ENCODE assay signal across 9 cellular contexts in genomic region chr9:127927457-127928231, GRCh38. TPM values are rescaled to one million over a fixed set of nuclear protein-coding genes. Genes with fewer than 3 reads are reported as not detected.
DNase-seq lines count a peak whose midpoint lies in the region; ATAC-seq, FAIRE-seq and TF ChIP-seq lines count a peak whose summit lies in the region.
"Had no signal": no experiment of that assay in that cellular context is flagged by ENCODE, and none has a peak within 500 bp of the region (broad histone marks: within the 10 kb centered on the region; RNA-seq: fewer than 3 reads in every experiment).

No MANE protein-coding gene starts in this region.

- H3K27ac ChIP-seq in GM12878 (ENCODE audit: control insufficient read depth, insufficient read depth) (no peak overlapping the region), thymus (ENCODE audit: low read depth) (no peak overlapping the region)
- H3K27ac ChIP-seq: heart right ventricle had no signal

- RAD21 ChIA-PET in GM12878 (lab: Charles Lee; ENCODE audit: unreplicated experiment) = interaction anchor here (0.6 kb wide), 1 partner anchor 190 kb away, joined by 3 read pairs; no protein-coding TSS in a partner anchor

- POLR2A ChIA-PET in GM12878 (lab: Charles Lee) = no interaction called here

- H3K27me3 Mint-ChIP-seq in mesothelial cell of epicardium (ENCODE audit: low read depth) = peaks cover 58% of the 10 kb centered on the region

- H3K36me3 ChIP-seq in GM06990 (ENCODE audit: control insufficient read depth, insufficient read depth, low read length) (no peaks in the 10 kb centered on the region), GM12878 (ENCODE audit: control insufficient read depth in 2 of 2, insufficient read depth in 2 of 2, low read length in 1 of 2) (no peaks in the 10 kb centered on the region), thymus (ENCODE audit: control insufficient read depth, insufficient read depth) (no peaks in the 10 kb centered on the region)
- H3K36me3 ChIP-seq: heart right ventricle had no signal

- no peaks in the 10 kb centered on the region for H3K79me2 ChIP-seq in GM12878 (ENCODE audit: control insufficient read depth, insufficient read depth, low read length)

- TF ChIP-seq RAD21 in GM12878 (IDR thresholded peaks at IDR 0.05; ENCODE audit: insufficient read depth, low read depth, low read length) = no peak

- no peak; the same call in none of the 2 replicates for TF ChIP-seq POLR2A in GM12878 (IDR thresholded peaks at IDR 0.05; ENCODE audit: low read depth, low read length)

- H3K9me3 ChIP-seq in GM12878 (replicated peaks; ENCODE audit: control insufficient read depth, insufficient read depth, low read length) (no peaks in the 10 kb centered on the region), thymus (ENCODE audit: control insufficient read depth) (no peaks in the 10 kb centered on the region)
- H3K9me3 ChIP-seq: heart right ventricle had no signal

- H4K20me1 ChIP-seq in GM12878 (ENCODE audit: control insufficient read depth, insufficient read depth) = peaks cover 2% of the 10 kb centered on the region; the same call in 1 of the 2 replicates

- H2AFZ ChIP-seq in GM12878 (ENCODE audit: control insufficient read depth, low read depth, low read length) = no peak overlapping the region

- no peak for TF ChIP-seq CTCF in GM06990 (IDR thresholded peaks at IDR 0.05; ENCODE audit: insufficient read depth, low read length, poor library complexity, severe bottlenecking)
- no peak for TF ChIP-seq CTCF in GM12878 (IDR thresholded peaks at IDR 0.05 in 2 of 3, conservative IDR thresholded peaks at IDR 0.05 in 1 of 3; ENCODE audit: control insufficient read depth in 2 of 3, extremely low read depth in 1 of 3, insufficient read depth in 1 of 3, low read depth in 3 of 3, low read length in 3 of 3)
- TF ChIP-seq CTCF in mesothelial cell of epicardium (IDR thresholded peaks at IDR 0.05; ENCODE audit: unreplicated experiment) = no peak

- ATAC-seq in GM12878 = peak; percentile 10

- CTCF ChIA-PET in GM12878 (lab: Yijun Ruan, JAX) = interaction anchor here (1.0 kb wide), 1 partner anchor 193 kb away, joined by 3 read pairs; the partner anchor contains the start of gene TOR2A

- no peak for FAIRE-seq in GM12878 (lab: Jason Lieb, UNC)

- H3K4me1 ChIP-seq in GM12878 (ENCODE audit: control insufficient read depth, insufficient read depth, low read length) (peaks cover 21% of the 10 kb centered on the region), thymus (ENCODE audit: control insufficient read depth, insufficient read depth, low read length) (peaks cover 16% of the 10 kb centered on the region)

- no peak overlapping the region for H3K9ac ChIP-seq in GM12878 (ENCODE audit: control insufficient read depth, insufficient read depth, low read length)

- peaks cover 13% of the 10 kb centered on the region for H3K4me1 Mint-ChIP-seq in mesothelial cell of epicardium

- no TSS peak for BruUV-seq in GM12878 (replicated peaks; lab: Mats Ljungman, UMichigan)

- WGBS in GM12878 (ENCODE audit: insufficient coverage, insufficient replicate concordance, low lambda C conversion rate, missing lambda C conversion rate) = 14% methylated on average over 42 of the region's 48 CpGs
- 7% methylated on average over 48 of the region's 48 CpGs for WGBS in thymus

- no peaks in the 10 kb centered on the region for H3K36me3 Mint-ChIP-seq in mesothelial cell of epicardium

- peak overlapping the region; percentile 95 for H3K4me2 ChIP-seq in GM12878 (ENCODE audit: control insufficient read depth, insufficient read depth)

- H3K27me3 ChIP-seq in GM06990 (replicated peaks; ENCODE audit: control insufficient read depth, insufficient read depth, low read length) = no peaks in the 10 kb centered on the region; the same call in 1 of the 2 replicates
- H3K27me3 ChIP-seq in GM12878 (replicated peaks in 1 of 2; ENCODE audit: control insufficient read depth in 2 of 2, insufficient read depth in 2 of 2, low read length in 1 of 2) = peaks cover 2 to 4% of the 10 kb centered on the region in 2 experiments; a peak in 3 of 4 replicates
- H3K27me3 ChIP-seq in thymus (ENCODE audit: control insufficient read depth, insufficient read depth) = peaks cover 40% of the 10 kb centered on the region

- peak overlapping the region; percentile 74 for H3K4me3 Mint-ChIP-seq in mesothelial cell of epicardium

- H3K4me3 ChIP-seq in GM06990 (replicated peaks; ENCODE audit: low read depth, low read length) (peak overlapping the region; percentile 12), GM12878 (no peak overlapping the region), thymus (ENCODE audit: low read length) (peak overlapping the region; percentile 35)

- intact Hi-C loops in GM12878 (cut with micrococcal nuclease; ENCODE audit: unreplicated experiment) (no loop called here), posterior vena cava (cut with DNase I) (loop anchor here (5.0 to 10.0 kb wide), 3 partner anchors 193 to 1160 kb away; partner anchors contain the start of gene TOR2A (in 1 of the 2))

- H3K9me3 Mint-ChIP-seq in mesothelial cell of epicardium = no peaks in the 10 kb centered on the region

- no peak for DNase-seq in GM06990 (ENCODE audit: extremely low read depth, insufficient read length)
- DNase-seq in T follicular helper cell (ENCODE audit: low read depth) = peak; percentile 83
- no peak for DNase-seq in GM12878 (ENCODE audit: low read depth, low spot score)
- no peak for DNase-seq in mesothelial cell of epicardium (ENCODE audit: low spot score in 2 of 2, unreplicated experiment in 2 of 2)
- no peak for DNase-seq in DMS114 treated with DMSO at 0.1 percent for 48 hours (lab: John Stamatoyannopoulos, UW; ENCODE audit: unreplicated experiment)
- DNase-seq in posterior vena cava (ENCODE audit: low spot score) = no peak
- DNase-seq in cortex of kidney (lab: John Stamatoyannopoulos, UW) = no peak
- DNase-seq: heart right ventricle had no signal

- SMC1A ChIA-PET in GM12878 (lab: Charles Lee; ENCODE audit: uncharacterized antibody, unreplicated experiment) = no interaction called here

- TF ChIP-seq EP300 in GM12878 (IDR thresholded peaks at IDR 0.05; ENCODE audit: borderline replicate concordance in 1 of 2, control insufficient read depth in 1 of 2, low read depth in 2 of 2, low read length in 2 of 2) = no peak

- H3K27ac Mint-ChIP-seq in mesothelial cell of epicardium = no peak overlapping the region

- in situ Hi-C loops in GM12878 (cut with MboI) = loop anchor here (5.0 kb wide), 1 partner anchor 425 kb away; no protein-coding TSS in a partner anchor

RNA-seq across cellular contexts. Expression of gene PIP5KL1, which starts 2.9 kb away (rescaled TPM):
- 1.9 and 2.0 TPM in 2 replicates for total RNA-seq in GM12878 (2013; cell fraction: nucleolus; rRNA removed)
- total RNA-seq in GM12878 (2014; rRNA removed) (0.40 TPM in 1 of 2 replicates, not detected in the other), GM12878 (2014; rRNA removed; fragmentation: Illumina TruSeq; extraction: Trizol) (0.14 and 0.22 TPM in 2 replicates), GM12878 (2021) (0.32 and 0.64 TPM in 2 replicates), mesothelial cell of epicardium (7.6 to 9.0 TPM (median 8.2 TPM) in 3 replicates), posterior vena cava (1 to 10 TPM; 1.2 to 1.3 TPM)
- 0.41 TPM for polyA plus RNA-seq in GM12878 (2011; ENCODE audit: low read depth)
- polyA plus RNA-seq in GM12878 (2011; rRNA removed) (0.12 and 0.50 TPM in 2 replicates), GM12878 (2014; fragmentation: Illumina TruSeq; extraction: Trizol) (0.04 TPM in 1 of 2 replicates, not detected in the other), GM12878 (2014; fragmentation: Nextera tagmentation; extraction: Ambion mirVana) (not detected), GM12878 (2014; rRNA removed) (0.55 and 0.67 TPM in 2 replicates), GM12878 (2016; fragmentation: Nextera tagmentation; extraction: Ambion mirVana) (under 1 TPM; 0.11 to 0.47 TPM), thymus (1.2 TPM)
- polyA plus RNA-seq in GM12878 (2011; cell fraction: cytosol; rRNA removed) = 0.34 and 0.52 TPM in 2 replicates
- polyA plus RNA-seq in GM12878 (2011; cell fraction: nucleus; rRNA removed) = 2.2 and 3.0 TPM in 2 replicates
- polyA plus RNA-seq in GM12878 (2012) = 0.60 and 1.1 TPM in 2 replicates
- polyA minus RNA-seq in GM12878 (2011; rRNA and poly(A)+ RNA removed) = 0.10 TPM in 1 of 2 replicates, not detected in the other
- polyA minus RNA-seq in GM12878 (2011; cell fraction: cytosol; rRNA and poly(A)+ RNA removed) = not detected in 2 replicates
- 0.57 and 0.85 TPM in 2 replicates for polyA minus RNA-seq in GM12878 (2011; cell fraction: nucleus; rRNA and poly(A)+ RNA removed)

RNA-seq across cellular contexts. Expression of gene DPM2, which starts 10.0 kb away (rescaled TPM):
- total RNA-seq in GM12878 (2013; cell fraction: nucleolus; rRNA removed) = 35.0 and 35.4 TPM in 2 replicates
- 36.3 and 40.3 TPM in 2 replicates for total RNA-seq in GM12878 (2014; rRNA removed)
- total RNA-seq in GM12878 (2014; rRNA removed; fragmentation: Illumina TruSeq; extraction: Trizol) = 30.6 and 31.7 TPM in 2 replicates
- total RNA-seq in GM12878 (2021) = 40.7 and 44.0 TPM in 2 replicates
- polyA plus RNA-seq in GM12878 (2011; ENCODE audit: low read depth) = 17.4 TPM
- polyA plus RNA-seq in GM12878 (2011; rRNA removed) = 25.8 and 49.2 TPM in 2 replicates
- 73.3 and 82.9 TPM in 2 replicates for polyA plus RNA-seq in GM12878 (2011; cell fraction: cytosol; rRNA removed)
- polyA plus RNA-seq in GM12878 (2011; cell fraction: nucleus; rRNA removed) = 54.9 and 64.6 TPM in 2 replicates
- polyA plus RNA-seq in GM12878 (2012) = 30.5 and 35.8 TPM in 2 replicates
- 24.3 and 45.4 TPM in 2 replicates for polyA plus RNA-seq in GM12878 (2014; fragmentation: Illumina TruSeq; extraction: Trizol)
- polyA plus RNA-seq in GM12878 (2014; fragmentation: Nextera tagmentation; extraction: Ambion mirVana) = 10 to 100 TPM; 22.7 to 24.2 TPM
- 54.3 and 56.5 TPM in 2 replicates for polyA plus RNA-seq in GM12878 (2014; rRNA removed)
- polyA plus RNA-seq in GM12878 (2016; fragmentation: Nextera tagmentation; extraction: Ambion mirVana) = 10 to 100 TPM; 76.7 to 77.9 TPM
- 39.4 and 64.4 TPM in 2 replicates for polyA minus RNA-seq in GM12878 (2011; rRNA and poly(A)+ RNA removed)
- polyA minus RNA-seq in GM12878 (2011; cell fraction: cytosol; rRNA and poly(A)+ RNA removed) = 27.0 and 30.2 TPM in 2 replicates
- 38.0 and 63.1 TPM in 2 replicates for polyA minus RNA-seq in GM12878 (2011; cell fraction: nucleus; rRNA and poly(A)+ RNA removed)
- total RNA-seq in mesothelial cell of epicardium = 36.8 to 37.5 TPM (median 36.9 TPM) in 3 replicates
- polyA plus RNA-seq in thymus = 32.8 TPM
- 10 to 100 TPM; 22.8 to 23.6 TPM for total RNA-seq in posterior vena cava

RNA-seq across cellular contexts. Expression of gene ST6GALNAC4, which starts 10.8 kb away (rescaled TPM):
- total RNA-seq in GM12878 (2013; cell fraction: nucleolus; rRNA removed) = 98.4 and 112 TPM in 2 replicates
- 48.3 and 57.4 TPM in 2 replicates for total RNA-seq in GM12878 (2014; rRNA removed)
- 20.7 and 23.7 TPM in 2 replicates for total RNA-seq in GM12878 (2014; rRNA removed; fragmentation: Illumina TruSeq; extraction: Trizol)
- total RNA-seq in GM12878 (2021) = 56.1 and 64.1 TPM in 2 replicates
- polyA plus RNA-seq in GM12878 (2011; ENCODE audit: low read depth) = 11.8 TPM
- polyA plus RNA-seq in GM12878 (2011; rRNA removed) = 6.9 and 16.4 TPM in 2 replicates
- polyA plus RNA-seq in GM12878 (2011; cell fraction: cytosol; rRNA removed) = 38.1 and 52.2 TPM in 2 replicates
- 59.2 and 59.5 TPM in 2 replicates for polyA plus RNA-seq in GM12878 (2011; cell fraction: nucleus; rRNA removed)
- polyA plus RNA-seq in GM12878 (2012) = 40.4 and 47.8 TPM in 2 replicates
- 3.0 and 13.5 TPM in 2 replicates for polyA plus RNA-seq in GM12878 (2014; fragmentation: Illumina TruSeq; extraction: Trizol)
- polyA plus RNA-seq in GM12878 (2014; fragmentation: Nextera tagmentation; extraction: Ambion mirVana) = 1 to 10 TPM; 4.2 to 6.6 TPM
- 63.2 and 68.1 TPM in 2 replicates for polyA plus RNA-seq in GM12878 (2014; rRNA removed)
- 10 to 100 TPM; 46.7 to 49.9 TPM for polyA plus RNA-seq in GM12878 (2016; fragmentation: Nextera tagmentation; extraction: Ambion mirVana)
- polyA minus RNA-seq in GM12878 (2011; rRNA and poly(A)+ RNA removed) = 23.9 and 54.0 TPM in 2 replicates
- polyA minus RNA-seq in GM12878 (2011; cell fraction: cytosol; rRNA and poly(A)+ RNA removed) = 25.1 and 31.3 TPM in 2 replicates
- 27.2 and 51.5 TPM in 2 replicates for polyA minus RNA-seq in GM12878 (2011; cell fraction: nucleus; rRNA and poly(A)+ RNA removed)
- total RNA-seq in mesothelial cell of epicardium = 14.5 to 16.1 TPM (median 15.8 TPM) in 3 replicates
- polyA plus RNA-seq in thymus = 12.8 TPM
- 10 to 100 TPM; 27.7 to 32.7 TPM for total RNA-seq in posterior vena cava

RNA-seq across cellular contexts. Expression of gene ST6GALNAC6, which starts 28.2 kb away (rescaled TPM):
- 55.6 and 55.9 TPM in 2 replicates for total RNA-seq in GM12878 (2013; cell fraction: nucleolus; rRNA removed)
- total RNA-seq in GM12878 (2014; rRNA removed) (22.6 and 27.0 TPM in 2 replicates), GM12878 (2014; rRNA removed; fragmentation: Illumina TruSeq; extraction: Trizol) (16.0 and 17.6 TPM in 2 replicates), GM12878 (2021) (21.1 and 23.2 TPM in 2 replicates), mesothelial cell of epicardium (34.2 to 37.5 TPM (median 36.2 TPM) in 3 replicates), posterior vena cava (100 to 1,000 TPM in 1 of 2 donors, 10 to 100 TPM in 1; 74.8 to 102 TPM)
- 9.5 TPM for polyA plus RNA-seq in GM12878 (2011; ENCODE audit: low read depth)
- polyA plus RNA-seq in GM12878 (2011; rRNA removed) (13.9 and 24.6 TPM in 2 replicates), GM12878 (2014; fragmentation: Illumina TruSeq; extraction: Trizol) (7.2 and 16.1 TPM in 2 replicates), GM12878 (2014; fragmentation: Nextera tagmentation; extraction: Ambion mirVana) (under 1 TPM; 0.40 to 0.48 TPM), GM12878 (2014; rRNA removed) (24.0 and 24.7 TPM in 2 replicates), GM12878 (2016; fragmentation: Nextera tagmentation; extraction: Ambion mirVana) (10 to 100 TPM; 12.6 to 12.7 TPM), thymus (42.8 TPM)
- polyA plus RNA-seq in GM12878 (2011; cell fraction: cytosol; rRNA removed) = 28.4 and 35.1 TPM in 2 replicates
- polyA plus RNA-seq in GM12878 (2011; cell fraction: nucleus; rRNA removed) = 55.5 and 94.2 TPM in 2 replicates
- 19.0 and 22.5 TPM in 2 replicates for polyA plus RNA-seq in GM12878 (2012)
- 20.8 and 26.1 TPM in 2 replicates for polyA minus RNA-seq in GM12878 (2011; rRNA and poly(A)+ RNA removed)
- polyA minus RNA-seq in GM12878 (2011; cell fraction: cytosol; rRNA and poly(A)+ RNA removed) = 4.7 and 8.0 TPM in 2 replicates
- 12.1 and 16.7 TPM in 2 replicates for polyA minus RNA-seq in GM12878 (2011; cell fraction: nucleus; rRNA and poly(A)+ RNA removed)

RNA-seq across cellular contexts. Expression of gene AK1, which starts 50.2 kb away (rescaled TPM):
- 1.8 and 2.4 TPM in 2 replicates for total RNA-seq in GM12878 (2013; cell fraction: nucleolus; rRNA removed)
- total RNA-seq in GM12878 (2014; rRNA removed) (0.87 and 3.1 TPM in 2 replicates), GM12878 (2014; rRNA removed; fragmentation: Illumina TruSeq; extraction: Trizol) (0.14 and 1.8 TPM in 2 replicates), GM12878 (2021) (2.1 and 2.2 TPM in 2 replicates), mesothelial cell of epicardium (34.4 to 39.4 TPM (median 38.5 TPM) in 3 replicates), posterior vena cava (10 to 100 TPM; 65.7 to 67.0 TPM)
- polyA plus RNA-seq in GM12878 (2011; ENCODE audit: low read depth) = 1.8 TPM
- polyA plus RNA-seq in GM12878 (2011; rRNA removed) (0.98 and 1.8 TPM in 2 replicates), GM12878 (2014; fragmentation: Illumina TruSeq; extraction: Trizol) (1.3 and 1.8 TPM in 2 replicates), GM12878 (2014; fragmentation: Nextera tagmentation; extraction: Ambion mirVana) (1 to 10 TPM in 1 of 2 experiments, under 1 TPM in 1; 0.23 to 1.4 TPM), GM12878 (2014; rRNA removed) (2.1 and 4.7 TPM in 2 replicates), GM12878 (2016; fragmentation: Nextera tagmentation; extraction: Ambion mirVana) (1 to 10 TPM; 1.4 to 2.2 TPM), thymus (66.2 TPM)
- polyA plus RNA-seq in GM12878 (2011; cell fraction: cytosol; rRNA removed) = 2.5 and 3.1 TPM in 2 replicates
- polyA plus RNA-seq in GM12878 (2011; cell fraction: nucleus; rRNA removed) = 21.6 and 27.7 TPM in 2 replicates
- polyA plus RNA-seq in GM12878 (2012) = 5.1 and 8.4 TPM in 2 replicates
- 0.29 and 0.88 TPM in 2 replicates for polyA minus RNA-seq in GM12878 (2011; rRNA and poly(A)+ RNA removed)
- 3.3 and 6.0 TPM in 2 replicates for polyA minus RNA-seq in GM12878 (2011; cell fraction: cytosol; rRNA and poly(A)+ RNA removed)
- 0.24 and 0.67 TPM in 2 replicates for polyA minus RNA-seq in GM12878 (2011; cell fraction: nucleus; rRNA and poly(A)+ RNA removed)
